Comparison of ENCODE assay signal across 1 cellular context in the genomic region with DNA sequence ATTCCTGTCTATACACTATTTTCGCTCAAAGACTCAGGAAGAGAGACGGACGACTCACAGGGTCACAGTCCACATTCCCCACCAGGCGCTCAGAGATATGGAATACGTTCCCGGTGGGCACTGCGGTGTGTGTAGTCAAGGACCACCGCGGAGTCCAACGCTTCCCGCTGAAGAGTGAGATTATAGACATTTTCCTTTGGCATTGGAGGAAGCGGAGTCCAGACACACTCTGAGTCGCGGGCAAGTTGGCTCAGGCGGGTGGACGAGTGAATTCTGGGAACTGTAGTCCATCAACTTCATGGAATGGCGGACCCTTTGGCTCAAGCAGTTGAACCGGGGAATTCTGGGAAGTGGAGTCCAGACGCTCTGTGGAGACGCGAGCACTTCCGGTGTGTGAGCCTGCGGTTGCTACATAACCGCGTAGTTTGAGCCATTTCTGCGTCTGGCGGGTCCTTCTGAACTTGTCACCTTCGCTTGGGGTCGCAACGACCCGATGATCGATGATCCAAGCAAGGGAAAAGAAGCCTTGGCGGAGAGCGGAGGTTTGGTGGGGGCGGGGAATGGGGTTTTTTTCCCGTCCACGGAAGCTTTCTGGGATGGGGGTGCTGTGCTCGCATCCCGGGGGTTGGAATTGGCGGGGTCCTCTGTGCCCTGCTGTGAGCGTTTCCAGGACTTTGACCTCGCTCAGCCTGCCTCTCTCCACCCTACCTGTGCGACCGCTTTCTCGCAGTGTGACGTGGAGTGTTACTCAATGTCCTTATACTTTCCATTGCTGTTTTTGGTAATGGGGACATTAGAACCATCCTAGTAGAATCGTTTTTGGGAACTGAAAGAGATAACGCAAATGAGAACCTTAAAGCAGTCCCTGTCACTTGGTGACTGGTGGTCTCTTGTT.
A peak's percentile ranks its signal among the peaks of the same experiment; 100 is the strongest.
TF ChIP-seq lines count a peak whose summit lies in the region.

ZNF230 (plus strand) TSS at position 392 of the 895 bp plus-strand sequence. CDS start 4,122 bp downstream, outside the sequence.

TF ChIP-seq in HepG2, 621 proteins besides CTCF, POLR2A, EP300 and RAD21 (continued from another document):
- peak; percentile 50; the same call in 1 of the 2 replicates for TF ChIP-seq TFDP1 (CRISPR knock-in tag; IDR thresholded peaks at IDR 0.05; ENCODE audit: borderline replicate concordance)
- TF ChIP-seq IKZF5 (CRISPR knock-in tag; IDR thresholded peaks at IDR 0.05), result no peak
- 0 out of 2 replicates have a peak, but pooled peaks have one; percentile 10 for TF ChIP-seq CC2D1A (CRISPR knock-in tag; IDR thresholded peaks at IDR 0.05)
- 0 out of 2 replicates have a peak, but pooled peaks have one; percentile 26 for TF ChIP-seq ZNF274 (CRISPR knock-in tag; IDR thresholded peaks at IDR 0.05)
- TF ChIP-seq, protein P1, sequence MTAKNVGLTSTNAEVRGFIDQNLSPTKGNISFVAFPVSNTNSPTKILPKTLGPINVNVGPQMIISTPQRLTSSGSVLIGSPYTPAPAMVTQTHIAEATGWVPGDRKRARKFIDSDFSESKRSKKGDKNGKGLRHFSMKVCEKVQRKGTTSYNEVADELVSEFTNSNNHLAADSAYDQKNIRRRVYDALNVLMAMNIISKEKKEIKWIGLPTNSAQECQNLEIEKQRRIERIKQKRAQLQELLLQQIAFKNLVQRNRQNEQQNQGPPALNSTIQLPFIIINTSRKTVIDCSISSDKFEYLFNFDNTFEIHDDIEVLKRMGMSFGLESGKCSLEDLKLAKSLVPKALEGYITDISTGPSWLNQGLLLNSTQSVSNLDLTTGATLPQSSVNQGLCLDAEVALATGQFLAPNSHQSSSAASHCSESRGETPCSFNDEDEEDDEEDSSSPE (CRISPR knock-in tag; IDR thresholded peaks at IDR 0.05), result peak; percentile 82
- TF ChIP-seq ARNTL (CRISPR knock-in tag; IDR thresholded peaks at IDR 0.05), result peak; percentile 44; the same call in 1 of the 2 replicates
- TF ChIP-seq GABPA (IDR thresholded peaks at IDR 0.05; ENCODE audit: low read depth, low read length), result peak; percentile 81
- TF ChIP-seq GABPA (CRISPR knock-in tag; IDR thresholded peaks at IDR 0.05; ENCODE audit: low read depth), result peak; percentile 97
- peak; percentile 57 for TF ChIP-seq ZNF781 (CRISPR knock-in tag; IDR thresholded peaks at IDR 0.05; ENCODE audit: borderline replicate concordance, not compliant biosample characterization)
- peak; percentile 66; the same call in 1 of the 2 replicates for TF ChIP-seq KDM4B (CRISPR knock-in tag; IDR thresholded peaks at IDR 0.05)
- peak; percentile 84 for TF ChIP-seq SIN3A (IDR thresholded peaks at IDR 0.05; ENCODE audit: borderline replicate concordance, low read depth, low read length)
- TF ChIP-seq HOXA3 (CRISPR knock-in tag; IDR thresholded peaks at IDR 0.05), result peak; percentile 94
- no peak; the same call in 1 of the 2 replicates for TF ChIP-seq SSRP1 (CRISPR knock-in tag; IDR thresholded peaks at IDR 0.05)
- peak; percentile 63 for TF ChIP-seq ASH2L (IDR thresholded peaks at IDR 0.05; ENCODE audit: insufficient read length, low read depth, low read length)
- TF ChIP-seq, protein P2, sequence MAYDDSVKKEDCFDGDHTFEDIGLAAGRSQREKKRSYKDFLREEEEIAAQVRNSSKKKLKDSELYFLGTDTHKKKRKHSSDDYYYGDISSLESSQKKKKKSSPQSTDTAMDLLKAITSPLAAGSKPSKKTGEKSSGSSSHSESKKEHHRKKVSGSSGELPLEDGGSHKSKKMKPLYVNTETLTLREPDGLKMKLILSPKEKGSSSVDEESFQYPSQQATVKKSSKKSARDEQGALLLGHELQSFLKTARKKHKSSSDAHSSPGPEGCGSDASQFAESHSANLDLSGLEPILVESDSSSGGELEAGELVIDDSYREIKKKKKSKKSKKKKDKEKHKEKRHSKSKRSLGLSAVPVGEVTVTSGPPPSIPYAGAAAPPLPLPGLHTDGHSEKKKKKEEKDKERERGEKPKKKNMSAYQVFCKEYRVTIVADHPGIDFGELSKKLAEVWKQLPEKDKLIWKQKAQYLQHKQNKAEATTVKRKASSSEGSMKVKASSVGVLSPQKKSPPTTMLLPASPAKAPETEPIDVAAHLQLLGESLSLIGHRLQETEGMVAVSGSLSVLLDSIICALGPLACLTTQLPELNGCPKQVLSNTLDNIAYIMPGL (CRISPR knock-in tag; IDR thresholded peaks at IDR 0.05; ENCODE audit: borderline replicate concordance in 1 of 2, low read depth in 1 of 2), result peak; percentile 32 to 52; a peak in 1 of 4 replicates
- peak; percentile 67; the same call in 1 of the 2 replicates for TF ChIP-seq SALL2 (CRISPR knock-in tag; IDR thresholded peaks at IDR 0.05)
- peak; percentile 70; the same call in 1 of the 2 replicates for TF ChIP-seq ZNF264 (CRISPR knock-in tag; IDR thresholded peaks at IDR 0.05)
- peak; percentile 81 for TF ChIP-seq ATF1 (CRISPR knock-in tag; IDR thresholded peaks at IDR 0.05)
- TF ChIP-seq, protein P3, sequence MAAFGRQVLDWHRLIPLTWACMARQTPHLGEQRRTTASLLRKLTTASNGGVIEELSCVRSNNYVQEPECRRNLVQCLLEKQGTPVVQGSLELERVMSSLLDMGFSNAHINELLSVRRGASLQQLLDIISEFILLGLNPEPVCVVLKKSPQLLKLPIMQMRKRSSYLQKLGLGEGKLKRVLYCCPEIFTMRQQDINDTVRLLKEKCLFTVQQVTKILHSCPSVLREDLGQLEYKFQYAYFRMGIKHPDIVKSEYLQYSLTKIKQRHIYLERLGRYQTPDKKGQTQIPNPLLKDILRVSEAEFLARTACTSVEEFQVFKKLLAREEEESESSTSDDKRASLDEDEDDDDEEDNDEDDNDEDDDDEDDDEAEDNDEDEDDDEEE (CRISPR knock-in tag; IDR thresholded peaks at IDR 0.05), result peak; percentile 73; the same call in 1 of the 2 replicates
- TF ChIP-seq, protein P4, sequence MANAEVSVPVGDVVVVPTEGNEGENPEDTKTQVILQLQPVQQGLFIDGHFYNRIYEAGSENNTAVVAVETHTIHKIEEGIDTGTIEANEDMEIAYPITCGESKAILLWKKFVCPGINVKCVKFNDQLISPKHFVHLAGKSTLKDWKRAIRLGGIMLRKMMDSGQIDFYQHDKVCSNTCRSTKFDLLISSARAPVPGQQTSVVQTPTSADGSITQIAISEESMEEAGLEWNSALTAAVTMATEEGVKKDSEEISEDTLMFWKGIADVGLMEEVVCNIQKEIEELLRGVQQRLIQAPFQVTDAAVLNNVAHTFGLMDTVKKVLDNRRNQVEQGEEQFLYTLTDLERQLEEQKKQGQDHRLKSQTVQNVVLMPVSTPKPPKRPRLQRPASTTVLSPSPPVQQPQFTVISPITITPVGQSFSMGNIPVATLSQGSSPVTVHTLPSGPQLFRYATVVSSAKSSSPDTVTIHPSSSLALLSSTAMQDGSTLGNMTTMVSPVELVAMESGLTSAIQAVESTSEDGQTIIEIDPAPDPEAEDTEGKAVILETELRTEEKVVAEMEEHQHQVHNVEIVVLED (CRISPR knock-in tag; IDR thresholded peaks at IDR 0.05; ENCODE audit: borderline replicate concordance), result peak; percentile 84
- no peak for TF ChIP-seq ZNF674 (CRISPR knock-in tag; IDR thresholded peaks at IDR 0.05; ENCODE audit: low read depth)
- TF ChIP-seq ZNF431 (CRISPR knock-in tag; IDR thresholded peaks at IDR 0.05; ENCODE audit: borderline replicate concordance, low read depth), result 0 out of 2 replicates have a peak, but pooled peaks have one; percentile 11
- no peak for TF ChIP-seq PLRG1 (conservative IDR thresholded peaks at IDR 0.05)
- peak; percentile 57; the same call in 1 of the 2 replicates for TF ChIP-seq MEIS2 (CRISPR knock-in tag; IDR thresholded peaks at IDR 0.05)
TF ChIP-seq in HepG2: peak in this region for 155.
